ENCODE assay signal across 1 cellular context in the genomic region with DNA sequence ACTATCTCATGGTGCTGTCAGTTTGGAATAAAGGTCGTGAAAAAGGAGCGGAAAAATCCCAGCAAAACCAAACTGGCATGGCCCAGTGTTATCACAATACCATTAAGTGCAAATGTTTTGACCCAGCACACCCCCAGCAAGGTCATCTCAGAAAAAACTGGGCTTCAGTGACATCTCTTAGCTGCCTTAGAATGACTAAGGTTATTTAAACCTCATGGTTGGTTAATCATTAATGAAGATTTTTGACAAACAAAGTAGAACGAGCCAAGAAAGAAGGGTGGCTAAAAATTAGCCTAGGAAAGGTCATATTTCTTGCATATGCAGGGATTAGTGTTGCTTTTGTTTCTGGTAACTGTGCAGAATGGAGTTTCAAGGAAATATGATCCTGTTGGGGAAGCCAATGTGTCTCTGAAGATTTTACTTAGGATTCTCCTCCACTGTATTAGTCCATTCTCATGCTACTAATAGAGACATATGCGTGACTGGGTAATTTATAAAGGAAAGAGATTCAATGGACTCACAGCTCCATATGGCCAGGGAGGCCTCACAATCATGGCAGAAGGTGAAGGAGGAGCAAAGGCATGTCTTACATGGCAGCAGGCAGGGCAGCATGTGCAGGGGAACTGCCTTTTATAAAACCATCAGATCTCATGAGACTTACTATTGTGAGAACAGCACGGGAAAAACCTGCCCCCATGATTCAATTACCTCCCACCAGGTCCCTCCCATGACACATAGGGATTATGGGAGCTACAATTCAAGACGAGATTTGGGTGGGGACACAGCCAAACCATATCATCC.
TF ChIP-seq lines count a peak whose summit lies in the region.

No MANE protein-coding gene starts in this region.

TF ChIP-seq in HepG2, 621 proteins besides CTCF, POLR2A, EP300 and RAD21 (continued from another document and continues in another):
- TF ChIP-seq ZNF746 (CRISPR knock-in tag; IDR thresholded peaks at IDR 0.05) (no peak), ZNF577 (CRISPR knock-in tag; IDR thresholded peaks at IDR 0.05; ENCODE audit: borderline replicate concordance, low read depth) (no peak), ESRRA (CRISPR knock-in tag; IDR thresholded peaks at IDR 0.05; ENCODE audit: low read depth) (peak; percentile 72), ZNF572 (CRISPR knock-in tag; IDR thresholded peaks at IDR 0.05) (no peak), ZNF737 (CRISPR knock-in tag; IDR thresholded peaks at IDR 0.05; ENCODE audit: borderline replicate concordance) (no peak), PITX1 (CRISPR knock-in tag; IDR thresholded peaks at IDR 0.05) (peak; percentile 55; the same call in 1 of the 2 replicates), GABPB1 (CRISPR knock-in tag; IDR thresholded peaks at IDR 0.05) (no peak), HHEX (CRISPR knock-in tag; IDR thresholded peaks at IDR 0.05) (no peak), ZNF510 (CRISPR knock-in tag; IDR thresholded peaks at IDR 0.05; ENCODE audit: low read depth) (no peak; the same call in 1 of the 2 replicates), YEATS2 (CRISPR knock-in tag; IDR thresholded peaks at IDR 0.05; ENCODE audit: borderline replicate concordance) (no peak), ZNF792 (CRISPR knock-in tag; IDR thresholded peaks at IDR 0.05) (peak; percentile 37; the same call in 1 of the 2 replicates), SP140L (CRISPR knock-in tag; IDR thresholded peaks at IDR 0.05; ENCODE audit: borderline replicate concordance) (no peak), ZNF326 (CRISPR knock-in tag; IDR thresholded peaks at IDR 0.05; ENCODE audit: borderline replicate concordance) (no peak), GPN1 (CRISPR knock-in tag; IDR thresholded peaks at IDR 0.05; ENCODE audit: borderline replicate concordance) (no peak), SP1 (IDR thresholded peaks at IDR 0.05) (no peak), SP1 (CRISPR knock-in tag; IDR thresholded peaks at IDR 0.05) (no peak), ADNP (CRISPR knock-in tag; IDR thresholded peaks at IDR 0.05) (no peak), ZNF644 (CRISPR knock-in tag; IDR thresholded peaks at IDR 0.05; ENCODE audit: low read depth) (0 out of 2 replicates have a peak, but pooled peaks have one; percentile 62), MED1 (CRISPR knock-in tag; IDR thresholded peaks at IDR 0.05) (peak; percentile 71), ZNF776 (CRISPR knock-in tag; IDR thresholded peaks at IDR 0.05) (no peak), ZFYVE20 (CRISPR knock-in tag; IDR thresholded peaks at IDR 0.05; ENCODE audit: borderline replicate concordance, low read depth) (no peak), RXRB (CRISPR knock-in tag; IDR thresholded peaks at IDR 0.05; ENCODE audit: borderline replicate concordance) (peak; percentile 86)
- TF ChIP-seq, protein P1, sequence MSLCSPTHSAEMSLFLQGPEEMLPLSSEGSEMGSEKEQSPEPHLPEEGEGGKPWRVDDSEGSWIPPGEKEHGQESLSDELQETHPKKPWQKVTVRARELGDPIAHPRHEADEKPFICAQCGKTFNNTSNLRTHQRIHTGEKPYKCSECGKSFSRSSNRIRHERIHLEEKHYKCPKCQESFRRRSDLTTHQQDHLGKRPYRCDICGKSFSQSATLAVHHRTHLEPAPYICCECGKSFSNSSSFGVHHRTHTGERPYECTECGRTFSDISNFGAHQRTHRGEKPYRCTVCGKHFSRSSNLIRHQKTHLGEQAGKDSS (CRISPR knock-in tag; IDR thresholded peaks at IDR 0.05; ENCODE audit: borderline replicate concordance, low read depth) = no peak
- TF ChIP-seq, protein P2, sequence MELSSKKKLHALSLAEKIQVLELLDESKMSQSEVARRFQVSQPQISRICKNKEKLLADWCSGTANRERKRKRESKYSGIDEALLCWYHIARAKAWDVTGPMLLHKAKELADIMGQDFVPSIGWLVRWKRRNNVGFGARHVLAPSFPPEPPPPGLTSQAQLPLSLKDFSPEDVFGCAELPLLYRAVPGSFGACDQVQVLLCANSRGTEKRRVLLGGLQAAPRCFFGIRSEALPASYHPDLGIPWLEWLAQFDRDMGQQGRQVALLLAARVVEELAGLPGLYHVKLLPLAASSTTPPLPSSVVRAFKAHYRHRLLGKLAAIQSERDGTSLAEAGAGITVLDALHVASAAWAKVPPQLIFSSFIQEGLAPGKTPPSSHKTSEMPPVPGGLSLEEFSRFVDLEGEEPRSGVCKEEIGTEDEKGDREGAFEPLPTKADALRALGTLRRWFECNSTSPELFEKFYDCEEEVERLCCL (CRISPR knock-in tag; IDR thresholded peaks at IDR 0.05; ENCODE audit: borderline replicate concordance) = no peak
- TF ChIP-seq, protein P3, sequence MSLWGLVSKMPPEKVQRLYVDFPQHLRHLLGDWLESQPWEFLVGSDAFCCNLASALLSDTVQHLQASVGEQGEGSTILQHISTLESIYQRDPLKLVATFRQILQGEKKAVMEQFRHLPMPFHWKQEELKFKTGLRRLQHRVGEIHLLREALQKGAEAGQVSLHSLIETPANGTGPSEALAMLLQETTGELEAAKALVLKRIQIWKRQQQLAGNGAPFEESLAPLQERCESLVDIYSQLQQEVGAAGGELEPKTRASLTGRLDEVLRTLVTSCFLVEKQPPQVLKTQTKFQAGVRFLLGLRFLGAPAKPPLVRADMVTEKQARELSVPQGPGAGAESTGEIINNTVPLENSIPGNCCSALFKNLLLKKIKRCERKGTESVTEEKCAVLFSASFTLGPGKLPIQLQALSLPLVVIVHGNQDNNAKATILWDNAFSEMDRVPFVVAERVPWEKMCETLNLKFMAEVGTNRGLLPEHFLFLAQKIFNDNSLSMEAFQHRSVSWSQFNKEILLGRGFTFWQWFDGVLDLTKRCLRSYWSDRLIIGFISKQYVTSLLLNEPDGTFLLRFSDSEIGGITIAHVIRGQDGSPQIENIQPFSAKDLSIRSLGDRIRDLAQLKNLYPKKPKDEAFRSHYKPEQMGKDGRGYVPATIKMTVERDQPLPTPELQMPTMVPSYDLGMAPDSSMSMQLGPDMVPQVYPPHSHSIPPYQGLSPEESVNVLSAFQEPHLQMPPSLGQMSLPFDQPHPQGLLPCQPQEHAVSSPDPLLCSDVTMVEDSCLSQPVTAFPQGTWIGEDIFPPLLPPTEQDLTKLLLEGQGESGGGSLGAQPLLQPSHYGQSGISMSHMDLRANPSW (CRISPR knock-in tag; IDR thresholded peaks at IDR 0.05; ENCODE audit: borderline replicate concordance) = no peak
- TF ChIP-seq, protein P4, sequence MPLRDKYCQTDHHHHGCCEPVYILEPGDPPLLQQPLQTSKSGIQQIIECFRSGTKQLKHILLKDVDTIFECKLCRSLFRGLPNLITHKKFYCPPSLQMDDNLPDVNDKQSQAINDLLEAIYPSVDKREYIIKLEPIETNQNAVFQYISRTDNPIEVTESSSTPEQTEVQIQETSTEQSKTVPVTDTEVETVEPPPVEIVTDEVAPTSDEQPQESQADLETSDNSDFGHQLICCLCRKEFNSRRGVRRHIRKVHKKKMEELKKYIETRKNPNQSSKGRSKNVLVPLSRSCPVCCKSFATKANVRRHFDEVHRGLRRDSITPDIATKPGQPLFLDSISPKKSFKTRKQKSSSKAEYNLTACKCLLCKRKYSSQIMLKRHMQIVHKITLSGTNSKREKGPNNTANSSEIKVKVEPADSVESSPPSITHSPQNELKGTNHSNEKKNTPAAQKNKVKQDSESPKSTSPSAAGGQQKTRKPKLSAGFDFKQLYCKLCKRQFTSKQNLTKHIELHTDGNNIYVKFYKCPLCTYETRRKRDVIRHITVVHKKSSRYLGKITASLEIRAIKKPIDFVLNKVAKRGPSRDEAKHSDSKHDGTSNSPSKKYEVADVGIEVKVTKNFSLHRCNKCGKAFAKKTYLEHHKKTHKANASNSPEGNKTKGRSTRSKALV (CRISPR knock-in tag; IDR thresholded peaks at IDR 0.05) = no peak
- TF ChIP-seq, protein P5, sequence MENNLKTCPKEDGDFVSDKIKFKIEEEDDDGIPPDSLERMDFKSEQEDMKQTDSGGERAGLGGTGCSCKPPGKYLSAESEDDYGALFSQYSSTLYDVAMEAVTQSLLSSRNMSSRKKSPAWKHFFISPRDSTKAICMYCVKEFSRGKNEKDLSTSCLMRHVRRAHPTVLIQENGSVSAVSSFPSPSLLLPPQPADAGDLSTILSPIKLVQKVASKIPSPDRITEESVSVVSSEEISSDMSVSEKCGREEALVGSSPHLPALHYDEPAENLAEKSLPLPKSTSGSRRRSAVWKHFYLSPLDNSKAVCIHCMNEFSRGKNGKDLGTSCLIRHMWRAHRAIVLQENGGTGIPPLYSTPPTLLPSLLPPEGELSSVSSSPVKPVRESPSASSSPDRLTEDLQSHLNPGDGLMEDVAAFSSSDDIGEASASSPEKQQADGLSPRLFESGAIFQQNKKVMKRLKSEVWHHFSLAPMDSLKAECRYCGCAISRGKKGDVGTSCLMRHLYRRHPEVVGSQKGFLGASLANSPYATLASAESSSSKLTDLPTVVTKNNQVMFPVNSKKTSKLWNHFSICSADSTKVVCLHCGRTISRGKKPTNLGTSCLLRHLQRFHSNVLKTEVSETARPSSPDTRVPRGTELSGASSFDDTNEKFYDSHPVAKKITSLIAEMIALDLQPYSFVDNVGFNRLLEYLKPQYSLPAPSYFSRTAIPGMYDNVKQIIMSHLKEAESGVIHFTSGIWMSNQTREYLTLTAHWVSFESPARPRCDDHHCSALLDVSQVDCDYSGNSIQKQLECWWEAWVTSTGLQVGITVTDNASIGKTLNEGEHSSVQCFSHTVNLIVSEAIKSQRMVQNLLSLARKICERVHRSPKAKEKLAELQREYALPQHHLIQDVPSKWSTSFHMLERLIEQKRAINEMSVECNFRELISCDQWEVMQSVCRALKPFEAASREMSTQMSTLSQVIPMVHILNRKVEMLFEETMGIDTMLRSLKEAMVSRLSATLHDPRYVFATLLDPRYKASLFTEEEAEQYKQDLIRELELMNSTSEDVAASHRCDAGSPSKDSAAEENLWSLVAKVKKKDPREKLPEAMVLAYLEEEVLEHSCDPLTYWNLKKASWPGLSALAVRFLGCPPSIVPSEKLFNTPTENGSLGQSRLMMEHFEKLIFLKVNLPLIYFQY (CRISPR knock-in tag; IDR thresholded peaks at IDR 0.05; ENCODE audit: borderline replicate concordance) = peak; percentile 83
- TF ChIP-seq, protein P6, sequence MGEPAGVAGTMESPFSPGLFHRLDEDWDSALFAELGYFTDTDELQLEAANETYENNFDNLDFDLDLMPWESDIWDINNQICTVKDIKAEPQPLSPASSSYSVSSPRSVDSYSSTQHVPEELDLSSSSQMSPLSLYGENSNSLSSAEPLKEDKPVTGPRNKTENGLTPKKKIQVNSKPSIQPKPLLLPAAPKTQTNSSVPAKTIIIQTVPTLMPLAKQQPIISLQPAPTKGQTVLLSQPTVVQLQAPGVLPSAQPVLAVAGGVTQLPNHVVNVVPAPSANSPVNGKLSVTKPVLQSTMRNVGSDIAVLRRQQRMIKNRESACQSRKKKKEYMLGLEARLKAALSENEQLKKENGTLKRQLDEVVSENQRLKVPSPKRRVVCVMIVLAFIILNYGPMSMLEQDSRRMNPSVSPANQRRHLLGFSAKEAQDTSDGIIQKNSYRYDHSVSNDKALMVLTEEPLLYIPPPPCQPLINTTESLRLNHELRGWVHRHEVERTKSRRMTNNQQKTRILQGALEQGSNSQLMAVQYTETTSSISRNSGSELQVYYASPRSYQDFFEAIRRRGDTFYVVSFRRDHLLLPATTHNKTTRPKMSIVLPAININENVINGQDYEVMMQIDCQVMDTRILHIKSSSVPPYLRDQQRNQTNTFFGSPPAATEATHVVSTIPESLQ (CRISPR knock-in tag; conservative IDR thresholded peaks at IDR 0.05) = no peak
- TF ChIP-seq, protein P7, sequence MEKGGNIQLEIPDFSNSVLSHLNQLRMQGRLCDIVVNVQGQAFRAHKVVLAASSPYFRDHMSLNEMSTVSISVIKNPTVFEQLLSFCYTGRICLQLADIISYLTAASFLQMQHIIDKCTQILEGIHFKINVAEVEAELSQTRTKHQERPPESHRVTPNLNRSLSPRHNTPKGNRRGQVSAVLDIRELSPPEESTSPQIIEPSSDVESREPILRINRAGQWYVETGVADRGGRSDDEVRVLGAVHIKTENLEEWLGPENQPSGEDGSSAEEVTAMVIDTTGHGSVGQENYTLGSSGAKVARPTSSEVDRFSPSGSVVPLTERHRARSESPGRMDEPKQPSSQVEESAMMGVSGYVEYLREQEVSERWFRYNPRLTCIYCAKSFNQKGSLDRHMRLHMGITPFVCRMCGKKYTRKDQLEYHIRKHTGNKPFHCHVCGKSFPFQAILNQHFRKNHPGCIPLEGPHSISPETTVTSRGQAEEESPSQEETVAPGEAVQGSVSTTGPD (CRISPR knock-in tag; IDR thresholded peaks at IDR 0.05) = 0 out of 2 replicates have a peak, but pooled peaks have one; percentile 32
- TF ChIP-seq, protein P8, sequence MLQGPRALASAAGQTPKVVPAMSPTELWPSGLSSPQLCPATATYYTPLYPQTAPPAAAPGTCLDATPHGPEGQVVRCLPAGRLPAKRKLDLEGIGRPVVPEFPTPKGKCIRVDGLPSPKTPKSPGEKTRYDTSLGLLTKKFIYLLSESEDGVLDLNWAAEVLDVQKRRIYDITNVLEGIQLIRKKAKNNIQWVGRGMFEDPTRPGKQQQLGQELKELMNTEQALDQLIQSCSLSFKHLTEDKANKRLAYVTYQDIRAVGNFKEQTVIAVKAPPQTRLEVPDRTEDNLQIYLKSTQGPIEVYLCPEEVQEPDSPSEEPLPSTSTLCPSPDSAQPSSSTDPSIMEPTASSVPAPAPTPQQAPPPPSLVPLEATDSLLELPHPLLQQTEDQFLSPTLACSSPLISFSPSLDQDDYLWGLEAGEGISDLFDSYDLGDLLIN (CRISPR knock-in tag; IDR thresholded peaks at IDR 0.05; ENCODE audit: borderline replicate concordance) = no peak
- TF ChIP-seq, protein P9, sequence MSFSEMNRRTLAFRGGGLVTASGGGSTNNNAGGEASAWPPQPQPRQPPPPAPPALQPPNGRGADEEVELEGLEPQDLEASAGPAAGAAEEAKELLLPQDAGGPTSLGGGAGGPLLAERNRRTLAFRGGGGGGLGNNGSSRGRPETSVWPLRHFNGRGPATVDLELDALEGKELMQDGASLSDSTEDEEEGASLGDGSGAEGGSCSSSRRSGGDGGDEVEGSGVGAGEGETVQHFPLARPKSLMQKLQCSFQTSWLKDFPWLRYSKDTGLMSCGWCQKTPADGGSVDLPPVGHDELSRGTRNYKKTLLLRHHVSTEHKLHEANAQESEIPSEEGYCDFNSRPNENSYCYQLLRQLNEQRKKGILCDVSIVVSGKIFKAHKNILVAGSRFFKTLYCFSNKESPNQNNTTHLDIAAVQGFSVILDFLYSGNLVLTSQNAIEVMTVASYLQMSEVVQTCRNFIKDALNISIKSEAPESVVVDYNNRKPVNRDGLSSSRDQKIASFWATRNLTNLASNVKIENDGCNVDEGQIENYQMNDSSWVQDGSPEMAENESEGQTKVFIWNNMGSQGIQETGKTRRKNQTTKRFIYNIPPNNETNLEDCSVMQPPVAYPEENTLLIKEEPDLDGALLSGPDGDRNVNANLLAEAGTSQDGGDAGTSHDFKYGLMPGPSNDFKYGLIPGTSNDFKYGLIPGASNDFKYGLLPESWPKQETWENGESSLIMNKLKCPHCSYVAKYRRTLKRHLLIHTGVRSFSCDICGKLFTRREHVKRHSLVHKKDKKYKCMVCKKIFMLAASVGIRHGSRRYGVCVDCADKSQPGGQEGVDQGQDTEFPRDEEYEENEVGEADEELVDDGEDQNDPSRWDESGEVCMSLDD (CRISPR knock-in tag; IDR thresholded peaks at IDR 0.05; ENCODE audit: borderline replicate concordance) = no peak
- TF ChIP-seq, protein P10, sequence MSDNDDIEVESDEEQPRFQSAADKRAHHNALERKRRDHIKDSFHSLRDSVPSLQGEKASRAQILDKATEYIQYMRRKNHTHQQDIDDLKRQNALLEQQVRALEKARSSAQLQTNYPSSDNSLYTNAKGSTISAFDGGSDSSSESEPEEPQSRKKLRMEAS (IDR thresholded peaks at IDR 0.05) = peak; percentile 54
